ENCODE assay signal across 16 cellular contexts in genomic region chr2:96960956-96961350, GRCh38. TPM values are rescaled to one million over a fixed set of nuclear protein-coding genes. Genes with fewer than 3 reads are reported as not detected.
DNase-seq lines count a peak whose midpoint lies in the region; ATAC-seq and TF ChIP-seq lines count a peak whose summit lies in the region.
"Had no signal": no experiment of that assay in that cellular context is flagged by ENCODE, and none has a peak within 500 bp of the region (broad histone marks: within the 10 kb centered on the region; RNA-seq: fewer than 3 reads in every experiment).

No MANE protein-coding gene starts in this region.

- no peak overlapping the region for H3K9ac ChIP-seq in smooth muscle cell (ENCODE audit: low read depth)

- no peak for DNase-seq in natural killer cell treated with Interleukin-12 subunit alpha and Interleukin-12 subunit beta and Interleukin-15 and Interleukin-18, amount 100 ng/mL, for 72 hours (ENCODE audit: low spot score)
- DNase-seq in natural killer cell = no peak
- DNase-seq in T-helper 17 cell = no peak
- DNase-seq in left colon = peak in 1 of 2 donors; percentile 19
- no peak for DNase-seq in substantia nigra (lab: John Stamatoyannopoulos, UW)
- no peak for DNase-seq in lower lobe of right lung
- DNase-seq in smooth muscle cell (lab: John Stamatoyannopoulos, UW; ENCODE audit: unreplicated experiment) = no peak
- DNase-seq in uterus = no peak

- H3K27ac Mint-ChIP-seq in natural killer cell treated with Interleukin-12 subunit alpha and Interleukin-12 subunit beta and Interleukin-15 and Interleukin-18, amount 100 ng/mL, for 72 hours = peak overlapping the region in 1 of 2 donors; percentile 46
- H3K27ac Mint-ChIP-seq in natural killer cell (no peak overlapping the region), T-helper 17 cell (peak overlapping the region; percentile 98)
- H3K27ac Mint-ChIP-seq: progenitor cell of endocrine pancreas, WTC11 had no signal

- H3K4me2 ChIP-seq in smooth muscle cell = no peak overlapping the region

- H2AFZ ChIP-seq in smooth muscle cell (ENCODE audit: low read depth) = no peak overlapping the region

- H3K27me3 Mint-ChIP-seq in natural killer cell treated with Interleukin-12 subunit alpha and Interleukin-12 subunit beta and Interleukin-15 and Interleukin-18, amount 100 ng/mL, for 72 hours = no peaks in the 10 kb centered on the region
- peaks cover 0 to 6% of the 10 kb centered on the region in 2 donors for H3K27me3 Mint-ChIP-seq in natural killer cell (ENCODE audit: low read depth in 2 of 2)
- H3K27me3 Mint-ChIP-seq in T-helper 17 cell = no peaks in the 10 kb centered on the region
- H3K27me3 Mint-ChIP-seq: progenitor cell of endocrine pancreas had no signal

- H3K27me3 ChIP-seq in lower lobe of right lung (ENCODE audit: low read depth) (no peaks in the 10 kb centered on the region), smooth muscle cell (ENCODE audit: low read depth) (no peaks in the 10 kb centered on the region), uterus (no peaks in the 10 kb centered on the region)
- H3K27me3 ChIP-seq: esophagus muscularis mucosa, gastroesophageal sphincter had no signal

- no peaks in the 10 kb centered on the region for H3K4me1 ChIP-seq in lower lobe of right lung
- no peaks in the 10 kb centered on the region for H3K4me1 ChIP-seq in smooth muscle cell (ENCODE audit: low read depth)
- H3K4me1 ChIP-seq in uterus = no peaks in the 10 kb centered on the region

- no peaks in the 10 kb centered on the region for H3K9me3 Mint-ChIP-seq in natural killer cell treated with Interleukin-12 subunit alpha and Interleukin-12 subunit beta and Interleukin-15 and Interleukin-18, amount 100 ng/mL, for 72 hours
- H3K9me3 Mint-ChIP-seq in natural killer cell = no peaks in the 10 kb centered on the region
- H3K9me3 Mint-ChIP-seq: type B pancreatic cell, WTC11 had no signal

- H4K20me1 ChIP-seq in smooth muscle cell (ENCODE audit: low read depth) = no peaks in the 10 kb centered on the region

- WGBS in smooth muscle cell (ENCODE audit: low lambda C conversion rate) = 71% methylated on average over 6 of the region's 6 CpGs

- H3K79me2 ChIP-seq in smooth muscle cell (ENCODE audit: low read depth) = no peaks in the 10 kb centered on the region

- peak overlapping the region; percentile 35 for H3K4me3 Mint-ChIP-seq in natural killer cell treated with Interleukin-12 subunit alpha and Interleukin-12 subunit beta and Interleukin-15 and Interleukin-18, amount 100 ng/mL, for 72 hours
- H3K4me3 Mint-ChIP-seq in natural killer cell (no peak overlapping the region), T-helper 17 cell (peak overlapping the region; percentile 83)
- H3K4me3 Mint-ChIP-seq: type B pancreatic cell, WTC11 had no signal

- TF ChIP-seq CTCF in natural killer cell (IDR thresholded peaks at IDR 0.05) = no peak
- no peak for TF ChIP-seq CTCF in lower lobe of right lung (IDR thresholded peaks at IDR 0.05)
- no peak for TF ChIP-seq CTCF in smooth muscle cell (IDR thresholded peaks at IDR 0.05; ENCODE audit: borderline replicate concordance, insufficient read depth, poor library complexity, severe bottlenecking)
- TF ChIP-seq CTCF in uterus (IDR thresholded peaks at IDR 0.05) = no peak

- no peaks in the 10 kb centered on the region for H3K36me3 Mint-ChIP-seq in natural killer cell treated with Interleukin-12 subunit alpha and Interleukin-12 subunit beta and Interleukin-15 and Interleukin-18, amount 100 ng/mL, for 72 hours
- no peaks in the 10 kb centered on the region for H3K36me3 Mint-ChIP-seq in natural killer cell
- no peaks in the 10 kb centered on the region for H3K36me3 Mint-ChIP-seq in T-helper 17 cell (ENCODE audit: low read depth)
- H3K36me3 Mint-ChIP-seq: type B pancreatic cell, WTC11 had no signal

- TF ChIP-seq POLR2A in uterus (IDR thresholded peaks at IDR 0.05) = no peak

- intact Hi-C loops in natural killer cell (cut with micrococcal nuclease) (loop anchor here (1.0 to 5.0 kb wide), 2 partner anchors 103 to 144 kb away; partner anchors contain the start of genes ANKRD39 and CNNM3), left colon (cut with DNase I, micrococcal nuclease) (no loop called here), lower lobe of right lung (cut with DNase I) (no loop called here), uterus (cut with DNase I; ENCODE audit: low total_unique reads) (no loop called here)

- H3K27ac ChIP-seq in substantia nigra (ENCODE audit: low read depth, low read length, poor library complexity, severe bottlenecking) (peak overlapping the region; percentile 59), lower lobe of right lung (no peak overlapping the region), smooth muscle cell (ENCODE audit: low read depth) (no peak overlapping the region), uterus (no peak overlapping the region)
- H3K27ac ChIP-seq: esophagus muscularis mucosa, gastroesophageal sphincter had no signal

- no peaks in the 10 kb centered on the region for H3F3A ChIP-seq in smooth muscle cell (ENCODE audit: low read depth)

- no peak for ATAC-seq in natural killer cell treated with Interleukin-12 subunit alpha and Interleukin-12 subunit beta and Interleukin-15 and Interleukin-18, amount 100 ng/mL, for 72 hours
- ATAC-seq in natural killer cell (no peak), T-helper 17 cell (no peak), left colon (peak; percentile 20), lower lobe of right lung (no peak)

- H3K36me3 ChIP-seq in lower lobe of right lung = no peaks in the 10 kb centered on the region
- no peaks in the 10 kb centered on the region for H3K36me3 ChIP-seq in smooth muscle cell (ENCODE audit: low read depth)
- no peaks in the 10 kb centered on the region for H3K36me3 ChIP-seq in uterus
- H3K36me3 ChIP-seq: esophagus muscularis mucosa, gastroesophageal sphincter had no signal

- H3K4me3 ChIP-seq in lower lobe of right lung (no peak overlapping the region), smooth muscle cell (no peak overlapping the region), uterus (no peak overlapping the region)
- H3K4me3 ChIP-seq: esophagus muscularis mucosa, gastroesophageal sphincter had no signal

- peaks cover 14 to 25% of the 10 kb centered on the region in 2 donors for H3K4me1 Mint-ChIP-seq in natural killer cell treated with Interleukin-12 subunit alpha and Interleukin-12 subunit beta and Interleukin-15 and Interleukin-18, amount 100 ng/mL, for 72 hours (ENCODE audit: low read depth in 2 of 2)
- H3K4me1 Mint-ChIP-seq in natural killer cell = peaks cover 11 to 22% of the 10 kb centered on the region in 2 donors
- H3K4me1 Mint-ChIP-seq in T-helper 17 cell = peaks cover 53% of the 10 kb centered on the region

- H3K9me3 ChIP-seq in T-helper 17 cell (ENCODE audit: control insufficient read depth, low read length, poor library complexity, severe bottlenecking) (no peaks in the 10 kb centered on the region), lower lobe of right lung (no peaks in the 10 kb centered on the region), smooth muscle cell (replicated peaks; ENCODE audit: low read depth) (no peaks in the 10 kb centered on the region), uterus (no peaks in the 10 kb centered on the region)
- H3K9me3 ChIP-seq: Caco-2, esophagus muscularis mucosa, gastroesophageal sphincter had no signal

RNA-seq across cellular contexts. Expression of gene FAM178B, which starts 25.4 kb away (rescaled TPM):
- total RNA-seq in natural killer cell treated with Interleukin-12 subunit alpha and Interleukin-12 subunit beta and Interleukin-15 and Interleukin-18, amount 100 ng/mL, for 72 hours = not detected
- total RNA-seq in natural killer cell (1 to 10 TPM; 1.1 to 2.3 (median 1.2) TPM), T-helper 17 cell (not detected), left colon (under 1 TPM; 0.22 to 0.34 TPM), lower lobe of right lung (0.38 TPM), smooth muscle cell (7.9 TPM in 1 of 2 replicates, not detected in the other), uterus (1 to 10 TPM in 1 of 4 donors, not detected in 3; 2.2 TPM)
- 3.5 and 6.2 TPM in 2 replicates for polyA plus RNA-seq in smooth muscle cell
- total RNA-seq: astrocyte, Caco-2, HT1080, progenitor cell of endocrine pancreas had no signal
